In the genomic region with DNA sequence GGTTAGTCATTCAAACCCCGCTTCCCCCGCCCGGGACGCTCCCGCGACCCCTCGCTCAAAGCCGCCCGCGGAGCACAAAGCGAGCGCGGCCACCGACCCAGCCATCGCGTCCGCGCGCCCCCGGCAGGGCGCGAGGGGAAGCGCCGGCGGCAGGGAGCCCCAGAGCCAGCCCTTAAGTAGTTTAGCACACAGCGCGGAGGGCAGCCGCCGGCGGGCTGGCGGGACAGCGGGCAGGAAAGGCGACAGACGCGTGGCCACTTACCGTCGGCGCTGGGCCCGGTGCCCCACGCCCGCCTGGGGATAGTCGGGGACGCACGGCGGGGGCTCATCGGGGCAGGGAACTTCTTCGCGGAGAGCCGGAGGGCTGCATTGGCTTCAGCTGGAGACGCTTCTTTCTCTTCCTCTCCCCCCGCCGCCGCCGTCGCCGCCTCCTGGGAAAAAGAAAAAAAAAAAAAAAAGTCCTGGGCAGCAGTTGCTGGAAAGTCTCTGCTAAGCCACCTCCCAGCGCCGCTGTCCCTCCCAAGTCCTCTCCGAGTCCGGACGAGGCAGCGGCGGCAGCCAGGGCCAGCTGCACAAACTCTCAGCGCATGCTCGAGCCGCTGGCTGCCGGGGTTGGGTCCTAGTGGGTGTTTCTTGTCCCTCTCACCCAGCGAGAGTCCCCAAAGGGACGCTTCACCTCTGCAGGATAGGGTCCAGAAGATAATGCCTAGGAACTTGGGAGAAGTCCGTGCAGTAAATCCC, we compare ENCODE assay signal across 8 cellular contexts. TPM values are rescaled to one million over a fixed set of nuclear protein-coding genes. Genes with fewer than 3 reads are reported as not detected.
DNase-seq lines count a peak whose midpoint lies in the region; ATAC-seq and TF ChIP-seq lines count a peak whose summit lies in the region.

A gene with protein sequence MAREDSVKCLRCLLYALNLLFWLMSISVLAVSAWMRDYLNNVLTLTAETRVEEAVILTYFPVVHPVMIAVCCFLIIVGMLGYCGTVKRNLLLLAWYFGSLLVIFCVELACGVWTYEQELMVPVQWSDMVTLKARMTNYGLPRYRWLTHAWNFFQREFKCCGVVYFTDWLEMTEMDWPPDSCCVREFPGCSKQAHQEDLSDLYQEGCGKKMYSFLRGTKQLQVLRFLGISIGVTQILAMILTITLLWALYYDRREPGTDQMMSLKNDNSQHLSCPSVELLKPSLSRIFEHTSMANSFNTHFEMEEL (minus strand): TSS at position 587 of the 741 bp plus-strand sequence. CDS start 1,381 bp downstream, outside the sequence.

- H3K36me3 Mint-ChIP-seq in CD4-positive, alpha-beta T cell (ENCODE audit: low read depth) = no peaks in the 10 kb centered on the region
- no peaks in the 10 kb centered on the region for H3K36me3 Mint-ChIP-seq in activated CD8-positive, alpha-beta T cell treated with anti-CD3 and anti-CD28 coated beads, Interleukin-2, amount 10 ng/mL, durations not matched to agents 7 days and 5 days (ENCODE audit: low read depth)
- H3K36me3 Mint-ChIP-seq in memory B cell = no peaks in the 10 kb centered on the region

- CTCF ChIA-PET in CD4-positive, alpha-beta T cell (lab: Charles Lee) = no interaction called here
- CTCF ChIA-PET in activated CD8-positive, alpha-beta T cell treated with anti-CD3 and anti-CD28 coated beads, Interleukin-2, amount 10 ng/mL, durations not matched to agents 7 days and 5 days (lab: Charles Lee) = interaction anchor here (0.7 to 0.8 kb wide), 2 partner anchors 52 to 56 kb away, joined by 3 read pairs; no protein-coding TSS in a partner anchor

- H3K4me3 ChIP-seq in endocrine pancreas (ENCODE audit: control insufficient read depth, insufficient read depth, low read length) = peak within 1 kb of the TSS; percentile 92

- peak within 1 kb of the TSS; percentile 88 for H3K4me3 Mint-ChIP-seq in CD4-positive, alpha-beta T cell
- H3K4me3 Mint-ChIP-seq in activated CD8-positive, alpha-beta T cell treated with anti-CD3 and anti-CD28 coated beads, Interleukin-2, amount 10 ng/mL, durations not matched to agents 7 days and 5 days = peak within 1 kb of the TSS; percentile 68
- peak within 1 kb of the TSS; percentile 88 for H3K4me3 Mint-ChIP-seq in memory B cell

- peak within 1 kb of the TSS; percentile 65 for H3K9ac ChIP-seq in endocrine pancreas (ENCODE audit: control insufficient read depth, insufficient read depth, low read length)

- DNase-seq in CD4-positive, alpha-beta T cell = peak in 7 of 10 experiments; percentile 10 to 48 (median 32)
- DNase-seq in NCI-H510A treated with DMSO at 0.1 percent for 48 hours (lab: John Stamatoyannopoulos, UW) (peak; percentile 75), memory B cell (ENCODE audit: low spot score in 2 of 2) (peak; percentile 44 to 63)
- peak; percentile 50 for DNase-seq in activated CD8-positive, alpha-beta T cell treated with anti-CD3 and anti-CD28 coated beads, Interleukin-2, amount 10 ng/mL, durations not matched to agents 7 days and 5 days
- DNase-seq in stimulated activated CD8-positive, alpha-beta memory T cell treated with anti-CD3 and anti-CD28 coated beads, Interleukin-4, amount 100 ng/mL, for 24 hours (ENCODE audit: low read depth) = peak; percentile 23

- TF ChIP-seq CTCF in CD4-positive, alpha-beta T cell (IDR thresholded peaks at IDR 0.05) = peak; percentile 29

- peaks cover 13% of the 10 kb centered on the region for H3K4me1 Mint-ChIP-seq in CD4-positive, alpha-beta T cell (ENCODE audit: low read depth)
- peaks cover 9% of the 10 kb centered on the region for H3K4me1 Mint-ChIP-seq in activated CD8-positive, alpha-beta T cell treated with anti-CD3 and anti-CD28 coated beads, Interleukin-2, amount 10 ng/mL, durations not matched to agents 7 days and 5 days (ENCODE audit: low read depth)
- H3K4me1 Mint-ChIP-seq in memory B cell = peaks cover 8% of the 10 kb centered on the region

- H3K27me3 Mint-ChIP-seq in CD4-positive, alpha-beta T cell = peaks cover 72% of the 10 kb centered on the region
- peaks cover 48% of the 10 kb centered on the region for H3K27me3 Mint-ChIP-seq in activated CD8-positive, alpha-beta T cell treated with anti-CD3 and anti-CD28 coated beads, Interleukin-2, amount 10 ng/mL, durations not matched to agents 7 days and 5 days (ENCODE audit: low read depth)
- peaks cover 19% of the 10 kb centered on the region for H3K27me3 Mint-ChIP-seq in memory B cell

- no peaks in the 10 kb centered on the region for H3K9me3 ChIP-seq in CD4-positive, alpha-beta T cell (ENCODE audit: control insufficient read depth, low read length)
- H3K9me3 ChIP-seq in endocrine pancreas (ENCODE audit: control insufficient read depth, low read length) = no peaks in the 10 kb centered on the region

- no peak within 1 kb of the TSS for H3K27ac Mint-ChIP-seq in CD4-positive, alpha-beta T cell
- no peak within 1 kb of the TSS for H3K27ac Mint-ChIP-seq in activated CD8-positive, alpha-beta T cell treated with anti-CD3 and anti-CD28 coated beads, Interleukin-2, amount 10 ng/mL, durations not matched to agents 7 days and 5 days
- H3K27ac Mint-ChIP-seq in memory B cell = no peak within 1 kb of the TSS

- peaks cover 66% of the 10 kb centered on the region for H3K27me3 ChIP-seq in CD4-positive, alpha-beta T cell (ENCODE audit: control insufficient read depth, insufficient read depth, low read length)
- H3K27me3 ChIP-seq in endocrine pancreas (ENCODE audit: control insufficient read depth, insufficient read depth, low read length) = no peaks in the 10 kb centered on the region

- peak; percentile 81 for ATAC-seq in CD4-positive, alpha-beta T cell (ENCODE audit: poor library complexity)
- peak; percentile 82 for ATAC-seq in GM19351 (IDR thresholded peaks at IDR 0.05; ENCODE audit: unreplicated experiment)
- peak; percentile 84 for ATAC-seq in HG03439 (IDR thresholded peaks at IDR 0.05; ENCODE audit: unreplicated experiment)
- peak; percentile 95 for ATAC-seq in activated CD8-positive, alpha-beta T cell treated with anti-CD3 and anti-CD28 coated beads, Interleukin-2, amount 10 ng/mL, durations not matched to agents 7 days and 5 days
- peak; percentile 89 for ATAC-seq in memory B cell (ENCODE audit: low read depth)

- POLR2A ChIA-PET in CD4-positive, alpha-beta T cell (lab: Charles Lee) = no interaction called here
- POLR2A ChIA-PET in activated CD8-positive, alpha-beta T cell treated with anti-CD3 and anti-CD28 coated beads, Interleukin-2, amount 10 ng/mL, durations not matched to agents 7 days and 5 days (lab: Charles Lee) = no interaction called here

- intact Hi-C loops in CD4-positive, alpha-beta T cell (cut with DNase I, micrococcal nuclease) = no loop called here

- H3K36me3 ChIP-seq in endocrine pancreas (ENCODE audit: control insufficient read depth, insufficient read depth, low read length) = no peaks in the 10 kb centered on the region

- H3K27ac ChIP-seq in CD4-positive, alpha-beta T cell (ENCODE audit: low read depth, low read length) = no peak within 1 kb of the TSS

- no peaks in the 10 kb centered on the region for H3K4me1 ChIP-seq in endocrine pancreas (ENCODE audit: control insufficient read depth, insufficient read depth, low read length)

- no peaks in the 10 kb centered on the region for H3K9me3 Mint-ChIP-seq in CD4-positive, alpha-beta T cell
- no peaks in the 10 kb centered on the region for H3K9me3 Mint-ChIP-seq in activated CD8-positive, alpha-beta T cell treated with anti-CD3 and anti-CD28 coated beads, Interleukin-2, amount 10 ng/mL, durations not matched to agents 7 days and 5 days (ENCODE audit: insufficient read depth)
- H3K9me3 Mint-ChIP-seq in memory B cell = no peaks in the 10 kb centered on the region

RNA-seq across cellular contexts. Expression of the gene that starts here (rescaled TPM):
- total RNA-seq in CD4-positive, alpha-beta T cell = not detected
- total RNA-seq in activated CD8-positive, alpha-beta T cell treated with anti-CD3 and anti-CD28 coated beads, Interleukin-2, amount 10 ng/mL, durations not matched to agents 7 days and 5 days = not detected

Comparison
In these comparisons a context has a peak if more than half of its experiments do, and no peak if none do; other contexts are left out.
1. Peak in DNase-seq and ATAC-seq in CD4-positive, alpha-beta T cell; RNA of the gene not detected or under 1 TPM.
2. Peak in DNase-seq and ATAC-seq in activated CD8-positive, alpha-beta T cell treated with anti-CD3 and anti-CD28 coated beads, Interleukin-2, amount 10 ng/mL, durations not matched to agents 7 days and 5 days; RNA of the gene not detected or under 1 TPM.
3. DNase-seq: peak in every context shown above with its lines; median percentile 75 in NCI-H510A treated with DMSO at 0.1 percent for 48 hours; 54 in memory B cell; 50 in activated CD8-positive, alpha-beta T cell treated with anti-CD3 and anti-CD28 coated beads, Interleukin-2, amount 10 ng/mL, durations not matched to agents 7 days and 5 days; 32 in CD4-positive, alpha-beta T cell; 23 in stimulated activated CD8-positive, alpha-beta memory T cell treated with anti-CD3 and anti-CD28 coated beads, Interleukin-4, amount 100 ng/mL, for 24 hours.